1 cellular context compared by ENCODE assay signal in genomic region chr14:69610020-69610858, GRCh38.
TF ChIP-seq lines count a peak whose summit lies in the region.

No MANE protein-coding gene starts in this region.

TF ChIP-seq in H1, 55 proteins besides CTCF, POLR2A, EP300 and RAD21:
- TF ChIP-seq CTBP2 (IDR thresholded peaks at IDR 0.05; ENCODE audit: borderline replicate concordance, insufficient read depth, insufficient read length, low read length) (no peak), TAF1 (IDR thresholded peaks at IDR 0.05; ENCODE audit: low read depth, low read length) (no peak), SIX5 (IDR thresholded peaks at IDR 0.05; ENCODE audit: low read depth, low read length) (no peak), JUN (IDR thresholded peaks at IDR 0.05; ENCODE audit: low read depth, low read length) (no peak), GABPA (IDR thresholded peaks at IDR 0.05; ENCODE audit: borderline replicate concordance, insufficient read depth, low read length) (no peak), HDAC6 (IDR thresholded peaks at IDR 0.05; ENCODE audit: low read depth, low read length) (no peak), SIRT6 (IDR thresholded peaks at IDR 0.05; ENCODE audit: low read length) (no peak), JUND (IDR thresholded peaks at IDR 0.05; ENCODE audit: low read length) (no peak), CEBPB (IDR thresholded peaks at IDR 0.05; ENCODE audit: low read depth, low read length) (no peak), YY1 (IDR thresholded peaks at IDR 0.05; ENCODE audit: low read depth, low read length) (no peak), SUZ12 (IDR thresholded peaks at IDR 0.05; ENCODE audit: low read length) (no peak), TBP (IDR thresholded peaks at IDR 0.05; ENCODE audit: low read depth, low read length) (no peak), RXRA (IDR thresholded peaks at IDR 0.05; ENCODE audit: insufficient read depth, low read depth, low read length) (no peak), CBX5 (IDR thresholded peaks at IDR 0.05; ENCODE audit: low read depth, low read length) (no peak), BACH1 (IDR thresholded peaks at IDR 0.05; ENCODE audit: low read length) (no peak), RFX5 (IDR thresholded peaks at IDR 0.05; ENCODE audit: borderline replicate concordance, low read depth, low read length) (no peak), KDM1A (IDR thresholded peaks at IDR 0.05; ENCODE audit: borderline replicate concordance, low read length) (no peak)
